ENCODE assay signal across 9 cellular contexts in the genomic region with DNA sequence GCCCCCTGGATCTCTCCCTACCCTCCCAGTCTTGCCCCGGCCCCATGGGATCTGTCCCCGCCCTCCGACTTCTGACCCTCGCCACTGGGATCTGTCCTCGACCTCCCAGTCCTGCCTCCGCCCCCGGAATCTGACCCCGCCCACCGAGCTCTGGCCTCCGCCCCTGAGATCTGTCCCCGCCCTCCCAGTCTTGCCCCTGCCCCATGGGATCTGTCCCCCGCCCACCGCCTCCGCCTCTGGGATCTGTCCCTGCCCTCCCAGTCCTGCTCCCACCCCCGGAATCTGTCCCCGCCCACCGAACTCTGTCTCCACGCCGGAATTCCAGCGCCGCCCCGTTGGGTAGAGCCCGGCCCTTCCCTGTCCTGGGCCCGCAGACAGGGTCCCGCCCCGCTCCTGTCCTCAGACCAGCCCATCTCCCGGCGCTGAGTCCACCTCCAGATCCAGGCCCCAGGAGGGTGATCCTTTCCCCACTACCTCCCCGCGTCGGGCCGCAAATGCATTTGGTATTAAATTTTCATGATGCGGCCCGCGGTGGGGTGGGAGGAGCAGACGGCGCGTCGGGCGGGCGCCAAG. TPM values are rescaled to one million over a fixed set of nuclear protein-coding genes. Genes with fewer than 3 reads are reported as not detected.
DNase-seq lines count a peak whose midpoint lies in the region; ATAC-seq, FAIRE-seq and TF ChIP-seq lines count a peak whose summit lies in the region.
"Had no signal": no experiment of that assay in that cellular context is flagged by ENCODE, and none has a peak within 500 bp of the region (broad histone marks: within the 10 kb centered on the region; RNA-seq: fewer than 3 reads in every experiment).

No MANE protein-coding gene starts in this region.

- no TSS peak for BruUV-seq in HepG2 (replicated peaks; lab: Mats Ljungman, UMichigan)

- TF ChIP-seq CTCF in HFF-Myc (IDR thresholded peaks at IDR 0.05; ENCODE audit: low read depth, low read length, missing control alignments) (no peak), VCaP (conservative IDR thresholded peaks at IDR 0.05) (no peak), HepG2 (CRISPR knock-in tag; IDR thresholded peaks at IDR 0.05) (no peak)

- intact Hi-C loops in HepG2 (cut with micrococcal nuclease; ENCODE audit: unreplicated experiment) = loop anchor here (1.0 kb wide), 1 partner anchor 51 kb away; no protein-coding TSS in a partner anchor

- CTCF ChIA-PET in HepG2 (lab: Yijun Ruan, JAX; ENCODE audit: low intra/inter-chr PET ratio, low total read pairs) = interaction anchor here (1.4 to 2.3 kb wide), 3 partner anchors 33 to 177 kb away, joined by 3 to 45 read pairs (median 5); no protein-coding TSS in a partner anchor

- TF ChIP-seq EP300 in HepG2 (IDR thresholded peaks at IDR 0.05; ENCODE audit: low read depth in 2 of 2, low read length in 2 of 2) = no peak
- no peak for TF ChIP-seq EP300 in HepG2 (CRISPR knock-in tag; IDR thresholded peaks at IDR 0.05; ENCODE audit: borderline replicate concordance)

- H3K27ac ChIP-seq in VCaP (peak overlapping the region; percentile 78), HepG2 (ENCODE audit: extremely low read length, insufficient read depth, low read length) (peak overlapping the region; percentile 72)

- H3K79me2 ChIP-seq in HepG2 (ENCODE audit: insufficient read depth, low read length) = no peaks in the 10 kb centered on the region

- WGBS in HepG2 (ENCODE audit: low lambda C conversion rate) = 3% methylated on average over 22 of the region's 41 CpGs

- no peak for TF ChIP-seq RAD21 in HepG2 (CRISPR knock-in tag; IDR thresholded peaks at IDR 0.05)

- in situ Hi-C loops in HepG2 (cut with HindIII; ENCODE audit: extremely low pct_ligation_motif_present, low pct_unique_long_range_greater_than_20kb) = no loop called here

- peaks cover 0 to 10% of the 10 kb centered on the region in 2 experiments; a peak in 3 of 5 replicates for H3K36me3 ChIP-seq in HepG2 (replicated peaks in 1 of 2; ENCODE audit: control insufficient read depth in 1 of 2, insufficient read depth in 2 of 2, low read length in 2 of 2)

- FAIRE-seq in G401.6 (lab: Jason Lieb, UNC) (peak; percentile 63), HepG2 (lab: Jason Lieb, UNC) (no peak)
- FAIRE-seq: islet of Langerhans had no signal

- peak; percentile 84 for ATAC-seq in HepG2

- POLR2A ChIA-PET in HepG2 (lab: Yijun Ruan, JAX) = interaction anchor here (1.2 to 2.1 kb wide), 4 partner anchors 9 to 51 kb away, joined by 3 to 21 read pairs (median 11); a partner anchor contains a TSS

- H3K9me3 ChIP-seq in HepG2 (ENCODE audit: low read length) = no peaks in the 10 kb centered on the region

- peaks cover 27% of the 10 kb centered on the region for H3K4me1 ChIP-seq in HepG2 (ENCODE audit: insufficient read depth, low read length)

- peaks cover 5% of the 10 kb centered on the region; the same call in 1 of the 2 replicates for H4K20me1 ChIP-seq in HepG2 (ENCODE audit: insufficient read depth, low read length)

- peak overlapping the region; percentile 76 for H3K9ac ChIP-seq in HepG2 (ENCODE audit: insufficient read depth, low read depth, low read length)

- H3K4me3 ChIP-seq in HFF-Myc (replicated peaks; ENCODE audit: low read depth, low read length) (peak overlapping the region; percentile 60), HepG2 (replicated peaks in 1 of 3; ENCODE audit: insufficient read depth in 1 of 3, low read depth in 2 of 3, low read length in 3 of 3) (peak overlapping the region; percentile 70 to 76 (median 74))

- no peak overlapping the region for H2AFZ ChIP-seq in HepG2 (ENCODE audit: low read length)

- peak in 1 of 2 experiments; percentile 56; a peak in 2 of 4 replicates for TF ChIP-seq POLR2A in HepG2 (IDR thresholded peaks at IDR 0.05; ENCODE audit: insufficient read depth in 1 of 2, low read depth in 2 of 2, low read length in 2 of 2)

- DNase-seq in HFF-Myc (ENCODE audit: extremely low read depth, low read depth) = peak; percentile 52
- DNase-seq in NCI-H1694 treated with DMSO at 0.1 percent for 48 hours (lab: John Stamatoyannopoulos, UW) = peak; percentile 88
- DNase-seq in dermis blood vessel endothelial cell = peak; percentile 85
- DNase-seq in HepG2 (ENCODE audit: low spot score) = peak; percentile 86
- DNase-seq in stimulated activated CD8-positive, alpha-beta memory T cell treated with anti-CD3 and anti-CD28 coated beads, Interleukin-2, amount 100 ng/mL, for 48 hours (ENCODE audit: low read depth in 2 of 2) = peak; percentile 50 to 71
- DNase-seq in Ammon's horn (ENCODE audit: low spot score) = no peak

- H3K4me2 ChIP-seq in HepG2 (ENCODE audit: low read depth, low read length) = peak overlapping the region; percentile 90

- peaks cover 7 to 44% of the 10 kb centered on the region in 2 experiments; a peak in 4 of 5 replicates for H3K27me3 ChIP-seq in HepG2 (ENCODE audit: control insufficient read depth in 1 of 2, insufficient read depth in 2 of 2, low read length in 2 of 2)

RNA-seq across cellular contexts. Expression of a gene that starts 1.6 kb away (rescaled TPM):
- total RNA-seq in dermis blood vessel endothelial cell (0.17 and 0.42 TPM in 2 replicates), HepG2 (2016; rRNA removed; fragmentation: Illumina TruSeq; extraction: Trizol) (not detected in 2 replicates)
- not detected in 2 replicates for total RNA-seq in HepG2 (2016; cell fraction: cytosol; rRNA removed; fragmentation: Illumina TruSeq; extraction: Trizol; ENCODE audit: low read depth)
- total RNA-seq in HepG2 (2016; cell fraction: insoluble cytoplasmic fraction; rRNA removed; fragmentation: Illumina TruSeq; extraction: Trizol) = 0.06 TPM in 1 of 2 replicates, not detected in the other
- 0.06 TPM in 1 of 2 replicates, not detected in the other for total RNA-seq in HepG2 (2016; cell fraction: membrane; rRNA removed; fragmentation: Illumina TruSeq; extraction: Trizol)
- not detected in 2 replicates for total RNA-seq in HepG2 (2016; cell fraction: nucleus; rRNA removed; fragmentation: Illumina TruSeq; extraction: Trizol)
- polyA plus RNA-seq in HepG2 (2011; rRNA removed) = 0.32 and 0.37 TPM in 2 replicates
- 0.15 and 0.22 TPM in 2 replicates for polyA plus RNA-seq in HepG2 (2011; cell fraction: cytosol; rRNA removed)
- polyA plus RNA-seq in HepG2 (2011; cell fraction: nucleus; rRNA removed) = 1.9 and 2.4 TPM in 2 replicates
- polyA plus RNA-seq in HepG2 (2012) = 0.17 and 0.37 TPM in 2 replicates
- polyA plus RNA-seq in HepG2 (2016; cell fraction: cytosol; fragmentation: Illumina TruSeq; extraction: Trizol; ENCODE audit: low read depth) = 0.03 and 0.05 TPM in 2 replicates
- polyA plus RNA-seq in HepG2 (2016; cell fraction: insoluble cytoplasmic fraction; fragmentation: Illumina TruSeq; extraction: Trizol; ENCODE audit: low read depth) = 0.09 and 0.10 TPM in 2 replicates
- not detected in 2 replicates for polyA plus RNA-seq in HepG2 (2016; cell fraction: membrane; fragmentation: Illumina TruSeq; extraction: Trizol; ENCODE audit: low read depth)
- polyA plus RNA-seq in HepG2 (2016; cell fraction: nucleus; fragmentation: Illumina TruSeq; extraction: Trizol; ENCODE audit: insufficient read depth, low read depth) = 0.40 and 0.49 TPM in 2 replicates
- 0.19 and 0.34 TPM in 2 replicates for polyA minus RNA-seq in HepG2 (2011; rRNA and poly(A)+ RNA removed; ENCODE audit: low replicate concordance)
- 0.40 TPM in 1 of 2 replicates, not detected in the other for polyA minus RNA-seq in HepG2 (2011; cell fraction: cytosol; rRNA and poly(A)+ RNA removed)
- 0.77 and 1.6 TPM in 2 replicates for polyA minus RNA-seq in HepG2 (2011; cell fraction: nucleus; rRNA and poly(A)+ RNA removed)

RNA-seq across cellular contexts. Expression of a gene that starts 8.7 kb away (rescaled TPM):
- total RNA-seq in dermis blood vessel endothelial cell = 143 and 169 TPM in 2 replicates
- total RNA-seq in HepG2 (2016; rRNA removed; fragmentation: Illumina TruSeq; extraction: Trizol) = 94.9 and 110 TPM in 2 replicates
- total RNA-seq in HepG2 (2016; cell fraction: cytosol; rRNA removed; fragmentation: Illumina TruSeq; extraction: Trizol; ENCODE audit: low read depth) = 60.4 and 74.8 TPM in 2 replicates
- total RNA-seq in HepG2 (2016; cell fraction: insoluble cytoplasmic fraction; rRNA removed; fragmentation: Illumina TruSeq; extraction: Trizol) = 105 and 114 TPM in 2 replicates
- total RNA-seq in HepG2 (2016; cell fraction: membrane; rRNA removed; fragmentation: Illumina TruSeq; extraction: Trizol) = 77.7 and 93.8 TPM in 2 replicates
- 75.2 and 89.0 TPM in 2 replicates for total RNA-seq in HepG2 (2016; cell fraction: nucleus; rRNA removed; fragmentation: Illumina TruSeq; extraction: Trizol)
- polyA plus RNA-seq in HepG2 (2011; rRNA removed) = 126 and 137 TPM in 2 replicates
- 117 and 150 TPM in 2 replicates for polyA plus RNA-seq in HepG2 (2011; cell fraction: cytosol; rRNA removed)
- polyA plus RNA-seq in HepG2 (2011; cell fraction: nucleus; rRNA removed) = 281 and 313 TPM in 2 replicates
- 108 and 121 TPM in 2 replicates for polyA plus RNA-seq in HepG2 (2012)
- 33.5 and 45.1 TPM in 2 replicates for polyA plus RNA-seq in HepG2 (2016; cell fraction: cytosol; fragmentation: Illumina TruSeq; extraction: Trizol; ENCODE audit: low read depth)
- polyA plus RNA-seq in HepG2 (2016; cell fraction: insoluble cytoplasmic fraction; fragmentation: Illumina TruSeq; extraction: Trizol; ENCODE audit: low read depth) = 86.6 and 90.0 TPM in 2 replicates
- polyA plus RNA-seq in HepG2 (2016; cell fraction: membrane; fragmentation: Illumina TruSeq; extraction: Trizol; ENCODE audit: low read depth) = 42.8 and 56.0 TPM in 2 replicates
- 175 and 195 TPM in 2 replicates for polyA plus RNA-seq in HepG2 (2016; cell fraction: nucleus; fragmentation: Illumina TruSeq; extraction: Trizol; ENCODE audit: insufficient read depth, low read depth)
- polyA minus RNA-seq in HepG2 (2011; rRNA and poly(A)+ RNA removed; ENCODE audit: low replicate concordance) = 83.0 and 106 TPM in 2 replicates
- polyA minus RNA-seq in HepG2 (2011; cell fraction: cytosol; rRNA and poly(A)+ RNA removed) = 40.9 and 42.6 TPM in 2 replicates
- polyA minus RNA-seq in HepG2 (2011; cell fraction: nucleus; rRNA and poly(A)+ RNA removed) = 50.9 and 63.0 TPM in 2 replicates

RNA-seq across cellular contexts. Expression of a gene that starts 10.1 kb away (rescaled TPM):
- total RNA-seq in dermis blood vessel endothelial cell = 55.3 and 82.5 TPM in 2 replicates
- 29.6 and 34.9 TPM in 2 replicates for total RNA-seq in HepG2 (2016; rRNA removed; fragmentation: Illumina TruSeq; extraction: Trizol)
- total RNA-seq in HepG2 (2016; cell fraction: cytosol; rRNA removed; fragmentation: Illumina TruSeq; extraction: Trizol; ENCODE audit: low read depth) = 2.5 and 3.4 TPM in 2 replicates
- 27.6 and 38.2 TPM in 2 replicates for total RNA-seq in HepG2 (2016; cell fraction: insoluble cytoplasmic fraction; rRNA removed; fragmentation: Illumina TruSeq; extraction: Trizol)
- total RNA-seq in HepG2 (2016; cell fraction: membrane; rRNA removed; fragmentation: Illumina TruSeq; extraction: Trizol) = 6.3 and 7.8 TPM in 2 replicates
- 15.0 and 23.1 TPM in 2 replicates for total RNA-seq in HepG2 (2016; cell fraction: nucleus; rRNA removed; fragmentation: Illumina TruSeq; extraction: Trizol)
- polyA plus RNA-seq in HepG2 (2011; rRNA removed) = 8.4 and 9.2 TPM in 2 replicates
- 6.8 and 16.2 TPM in 2 replicates for polyA plus RNA-seq in HepG2 (2011; cell fraction: cytosol; rRNA removed)
- polyA plus RNA-seq in HepG2 (2011; cell fraction: nucleus; rRNA removed) = 31.7 and 40.0 TPM in 2 replicates
- 7.6 and 9.2 TPM in 2 replicates for polyA plus RNA-seq in HepG2 (2012)
- polyA plus RNA-seq in HepG2 (2016; cell fraction: cytosol; fragmentation: Illumina TruSeq; extraction: Trizol; ENCODE audit: low read depth) = 1.7 and 2.8 TPM in 2 replicates
- 25.4 and 29.9 TPM in 2 replicates for polyA plus RNA-seq in HepG2 (2016; cell fraction: insoluble cytoplasmic fraction; fragmentation: Illumina TruSeq; extraction: Trizol; ENCODE audit: low read depth)
- 3.2 and 4.3 TPM in 2 replicates for polyA plus RNA-seq in HepG2 (2016; cell fraction: membrane; fragmentation: Illumina TruSeq; extraction: Trizol; ENCODE audit: low read depth)
- polyA plus RNA-seq in HepG2 (2016; cell fraction: nucleus; fragmentation: Illumina TruSeq; extraction: Trizol; ENCODE audit: insufficient read depth, low read depth) = 40.8 and 41.9 TPM in 2 replicates
- polyA minus RNA-seq in HepG2 (2011; rRNA and poly(A)+ RNA removed; ENCODE audit: low replicate concordance) = 16.3 and 53.3 TPM in 2 replicates
- polyA minus RNA-seq in HepG2 (2011; cell fraction: cytosol; rRNA and poly(A)+ RNA removed) = 13.7 and 17.8 TPM in 2 replicates
- 3.6 and 4.4 TPM in 2 replicates for polyA minus RNA-seq in HepG2 (2011; cell fraction: nucleus; rRNA and poly(A)+ RNA removed)

RNA-seq across cellular contexts. Expression of a gene that starts 17.7 kb away (rescaled TPM):
- total RNA-seq in dermis blood vessel endothelial cell (not detected in 2 replicates), HepG2 (2016; rRNA removed; fragmentation: Illumina TruSeq; extraction: Trizol) (not detected in 2 replicates)
- not detected in 2 replicates for total RNA-seq in HepG2 (2016; cell fraction: cytosol; rRNA removed; fragmentation: Illumina TruSeq; extraction: Trizol; ENCODE audit: low read depth)
- not detected in 2 replicates for total RNA-seq in HepG2 (2016; cell fraction: insoluble cytoplasmic fraction; rRNA removed; fragmentation: Illumina TruSeq; extraction: Trizol)
- not detected in 2 replicates for total RNA-seq in HepG2 (2016; cell fraction: membrane; rRNA removed; fragmentation: Illumina TruSeq; extraction: Trizol)
- total RNA-seq in HepG2 (2016; cell fraction: nucleus; rRNA removed; fragmentation: Illumina TruSeq; extraction: Trizol) = not detected in 2 replicates
- polyA plus RNA-seq in HepG2 (2011; rRNA removed) = not detected in 2 replicates
- polyA plus RNA-seq in HepG2 (2011; cell fraction: cytosol; rRNA removed) = not detected in 2 replicates
- polyA plus RNA-seq in HepG2 (2011; cell fraction: nucleus; rRNA removed) = not detected in 2 replicates
- not detected in 2 replicates for polyA plus RNA-seq in HepG2 (2012)
- not detected in 2 replicates for polyA plus RNA-seq in HepG2 (2016; cell fraction: cytosol; fragmentation: Illumina TruSeq; extraction: Trizol; ENCODE audit: low read depth)
- not detected in 2 replicates for polyA plus RNA-seq in HepG2 (2016; cell fraction: insoluble cytoplasmic fraction; fragmentation: Illumina TruSeq; extraction: Trizol; ENCODE audit: low read depth)
- polyA plus RNA-seq in HepG2 (2016; cell fraction: membrane; fragmentation: Illumina TruSeq; extraction: Trizol; ENCODE audit: low read depth) = not detected in 2 replicates
- polyA plus RNA-seq in HepG2 (2016; cell fraction: nucleus; fragmentation: Illumina TruSeq; extraction: Trizol; ENCODE audit: insufficient read depth, low read depth) = not detected in 2 replicates
- polyA minus RNA-seq in HepG2 (2011; rRNA and poly(A)+ RNA removed; ENCODE audit: low replicate concordance) = not detected in 2 replicates
- not detected in 2 replicates for polyA minus RNA-seq in HepG2 (2011; cell fraction: cytosol; rRNA and poly(A)+ RNA removed)
- not detected in 2 replicates for polyA minus RNA-seq in HepG2 (2011; cell fraction: nucleus; rRNA and poly(A)+ RNA removed)

RNA-seq across cellular contexts. Expression of a gene that starts 19.6 kb away (rescaled TPM):
- total RNA-seq in dermis blood vessel endothelial cell (not detected in 2 replicates), HepG2 (2016; rRNA removed; fragmentation: Illumina TruSeq; extraction: Trizol) (not detected in 2 replicates)
- total RNA-seq in HepG2 (2016; cell fraction: cytosol; rRNA removed; fragmentation: Illumina TruSeq; extraction: Trizol; ENCODE audit: low read depth) = not detected in 2 replicates
- not detected in 2 replicates for total RNA-seq in HepG2 (2016; cell fraction: insoluble cytoplasmic fraction; rRNA removed; fragmentation: Illumina TruSeq; extraction: Trizol)
- not detected in 2 replicates for total RNA-seq in HepG2 (2016; cell fraction: membrane; rRNA removed; fragmentation: Illumina TruSeq; extraction: Trizol)
- not detected in 2 replicates for total RNA-seq in HepG2 (2016; cell fraction: nucleus; rRNA removed; fragmentation: Illumina TruSeq; extraction: Trizol)
- polyA plus RNA-seq in HepG2 (2011; rRNA removed) = not detected in 2 replicates
- not detected in 2 replicates for polyA plus RNA-seq in HepG2 (2011; cell fraction: cytosol; rRNA removed)
- polyA plus RNA-seq in HepG2 (2011; cell fraction: nucleus; rRNA removed) = not detected in 2 replicates
- not detected in 2 replicates for polyA plus RNA-seq in HepG2 (2012)
- not detected in 2 replicates for polyA plus RNA-seq in HepG2 (2016; cell fraction: cytosol; fragmentation: Illumina TruSeq; extraction: Trizol; ENCODE audit: low read depth)
- not detected in 2 replicates for polyA plus RNA-seq in HepG2 (2016; cell fraction: insoluble cytoplasmic fraction; fragmentation: Illumina TruSeq; extraction: Trizol; ENCODE audit: low read depth)
- not detected in 2 replicates for polyA plus RNA-seq in HepG2 (2016; cell fraction: membrane; fragmentation: Illumina TruSeq; extraction: Trizol; ENCODE audit: low read depth)
- polyA plus RNA-seq in HepG2 (2016; cell fraction: nucleus; fragmentation: Illumina TruSeq; extraction: Trizol; ENCODE audit: insufficient read depth, low read depth) = not detected in 2 replicates
- not detected in 2 replicates for polyA minus RNA-seq in HepG2 (2011; rRNA and poly(A)+ RNA removed; ENCODE audit: low replicate concordance)
- polyA minus RNA-seq in HepG2 (2011; cell fraction: cytosol; rRNA and poly(A)+ RNA removed) = not detected in 2 replicates
- not detected in 2 replicates for polyA minus RNA-seq in HepG2 (2011; cell fraction: nucleus; rRNA and poly(A)+ RNA removed)
